17 cellular contexts compared by ENCODE assay signal in the genomic region with DNA sequence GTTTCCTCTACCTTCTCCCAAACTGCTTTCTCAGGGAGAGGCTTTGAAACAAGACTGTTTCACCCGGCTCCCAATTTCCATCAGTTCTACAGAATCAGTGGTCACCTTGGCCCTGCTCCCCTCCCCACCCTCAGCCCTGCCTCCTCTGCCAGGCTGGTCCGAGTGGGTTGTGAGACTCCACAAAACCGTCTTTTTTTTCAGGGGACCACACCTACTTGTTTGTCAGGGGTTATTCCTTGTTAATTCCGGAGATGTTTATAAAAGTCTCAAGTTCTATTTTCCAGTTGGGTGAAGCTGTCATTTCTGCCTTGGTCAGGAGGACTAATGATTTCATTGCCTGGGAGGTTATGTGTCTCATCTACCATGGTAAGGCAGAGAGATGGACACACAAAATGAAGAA.
"Had no signal": no experiment of that assay in that cellular context is flagged by ENCODE, and none has a peak within 500 bp of the region (broad histone marks: within the 10 kb centered on the region; RNA-seq: fewer than 3 reads in every experiment).

No MANE protein-coding gene starts in this region.

- H3K36me3 ChIP-seq: spleen, upper lobe of left lung had no signal

- H3K9me3 ChIP-seq: spleen, testis, upper lobe of left lung had no signal

- ATAC-seq: left lobe of liver; naive thymus-derived CD4-positive, alpha-beta T cell had no signal

- DNase-seq: activated CD4-positive, alpha-beta T cell treated with anti-CD3 and anti-CD28 coated beads for 1 hour; activated CD4-positive, alpha-beta T cell treated with anti-CD3 and anti-CD28 coated beads, Interleukin-2, amount 50 U/mL, for 1 hour; activated T-cell treated with anti-CD3 and anti-CD28 coated beads, Interleukin-2, amount 50 U/mL, for 1 hour; effector memory CD4-positive, alpha-beta T cell; foreskin fibroblast; kidney; naive thymus-derived CD4-positive, alpha-beta T cell; posterior cingulate gyrus; retina; spleen; stimulated activated CD4-positive, alpha-beta T cell treated with anti-CD3 and anti-CD28 coated beads, Interleukin-4, amount 100 ng/mL, for 1 hour; stimulated activated naive CD4-positive, alpha-beta T cell; T-helper 1 cell; testis; upper lobe of left lung had no signal

- H3K4me3 ChIP-seq: lung, spleen, testis, upper lobe of left lung had no signal

- H3K27me3 ChIP-seq: spleen, testis, upper lobe of left lung had no signal

- H3K27ac ChIP-seq: spleen, testis, upper lobe of left lung had no signal
